Comparison of ENCODE assay signal across 25 cellular contexts in the genomic region with DNA sequence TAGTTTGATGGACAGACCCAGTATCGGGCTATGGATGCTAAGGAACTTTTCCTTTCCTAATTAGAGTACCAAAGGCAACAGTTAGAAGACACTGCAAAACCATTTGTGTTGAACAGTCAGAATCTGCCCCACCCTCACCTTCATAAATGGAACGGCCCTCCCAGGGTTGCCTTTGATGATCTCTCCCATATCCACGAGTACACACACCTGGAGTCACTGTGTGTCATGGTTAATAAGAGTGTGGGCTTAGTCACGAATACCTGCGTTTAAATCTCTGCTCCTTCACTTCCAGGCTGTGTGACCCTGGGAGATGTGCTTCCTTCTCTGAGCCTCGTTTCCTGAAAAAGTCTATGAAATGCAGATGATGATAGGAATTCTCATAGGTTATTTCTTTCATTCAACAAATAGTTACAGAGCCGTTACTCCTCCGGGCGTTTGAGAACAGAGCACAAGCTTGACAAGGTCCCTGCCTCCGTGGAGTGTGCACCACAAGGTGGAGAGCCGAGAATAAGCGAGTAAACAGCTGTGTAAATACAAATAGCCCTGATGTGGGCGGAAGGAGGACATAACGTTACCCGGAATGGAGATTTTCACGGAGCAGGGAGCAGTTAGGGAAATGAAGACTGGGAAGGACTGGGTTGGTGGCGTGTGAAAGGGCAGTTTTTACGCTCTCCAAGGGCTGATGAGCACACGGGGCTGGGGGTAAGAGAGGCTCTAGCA. TPM values are rescaled to one million over a fixed set of nuclear protein-coding genes. Genes with fewer than 3 reads are reported as not detected.
DNase-seq lines count a peak whose midpoint lies in the region; ATAC-seq and TF ChIP-seq lines count a peak whose summit lies in the region.
"Had no signal": no experiment of that assay in that cellular context is flagged by ENCODE, and none has a peak within 500 bp of the region (broad histone marks: within the 10 kb centered on the region; RNA-seq: fewer than 3 reads in every experiment).

No MANE protein-coding gene starts in this region.

- peaks cover 18% of the 10 kb centered on the region for H3K4me1 Mint-ChIP-seq in GM23338
- H3K4me1 Mint-ChIP-seq in Caco-2 (ENCODE audit: low read depth, unreplicated experiment) = no peaks in the 10 kb centered on the region

- H4K20me1 ChIP-seq in GM23338 (replicated peaks; ENCODE audit: insufficient read depth) (no peaks in the 10 kb centered on the region), PC-3 (ENCODE audit: low read length) (no peaks in the 10 kb centered on the region)

- H3K36me3 Mint-ChIP-seq in GM23338 (ENCODE audit: low read depth) (peaks cover 11% of the 10 kb centered on the region; the same call in 1 of the 3 replicates), Caco-2 (ENCODE audit: insufficient read depth, unreplicated experiment) (peaks cover 7% of the 10 kb centered on the region)
- H3K36me3 Mint-ChIP-seq: CD8-positive, alpha-beta T cell had no signal

- H3K9me3 ChIP-seq in PC-3 (ENCODE audit: low read length) (no peaks in the 10 kb centered on the region), Caco-2 (no peaks in the 10 kb centered on the region)
- H3K9me3 ChIP-seq: adrenal gland, tibial artery had no signal

- H3K36me3 ChIP-seq in GM23338 (ENCODE audit: insufficient read depth) (no peaks in the 10 kb centered on the region; the same call in 1 of the 2 replicates), PC-3 (ENCODE audit: low read depth, low read length) (no peaks in the 10 kb centered on the region), Caco-2 (ENCODE audit: control insufficient read depth, insufficient read depth, low read length) (no peaks in the 10 kb centered on the region; the same call in 1 of the 2 replicates)
- H3K36me3 ChIP-seq: adrenal gland, tibial artery had no signal

- H3K4me1 ChIP-seq in GM23338 (ENCODE audit: insufficient read depth) (no peaks in the 10 kb centered on the region), PC-3 (ENCODE audit: insufficient read depth, low read length) (peaks cover 23% of the 10 kb centered on the region), Caco-2 (no peaks in the 10 kb centered on the region)

- ATAC-seq in GM23338 (no peak), PC-3 (peak; percentile 29), omental fat pad (ENCODE audit: low FRiP score) (no peak)
- ATAC-seq: activated CD4-positive, CD25-positive, alpha-beta regulatory T cell treated with anti-CD3 and anti-CD28 coated beads, Interleukin-2, amount 50 U/mL, for 24 hours; activated CD8-positive, alpha-beta T cell treated with anti-CD3 and anti-CD28 coated beads, Interleukin-2, amount 10 ng/mL, durations not matched to agents 7 days and 5 days; CD8-positive, alpha-beta T cell had no signal

- H3K27ac ChIP-seq in GM23338 (ENCODE audit: low read depth) (0 out of 2 replicates have a peak overlapping the region, but pooled peaks have one; percentile 36), PC-3 (ENCODE audit: low read length) (no peak overlapping the region)
- H3K27ac ChIP-seq: adrenal gland, tibial artery had no signal

- H3F3A ChIP-seq in GM23338 (replicated peaks; ENCODE audit: low read depth) = peaks cover 6% of the 10 kb centered on the region; the same call in 1 of the 2 replicates
- no peaks in the 10 kb centered on the region for H3F3A ChIP-seq in PC-3 (ENCODE audit: low read length, unreplicated experiment)

- BruUV-seq in PC-3 (replicated peaks; lab: Mats Ljungman, UMichigan) = no TSS peak
- no TSS peak for BruUV-seq in Caco-2 (replicated peaks; lab: Mats Ljungman, UMichigan)

- CTCF ChIA-PET in PC-3 (lab: Charles Lee) = no interaction called here
- CTCF ChIA-PET in Caco-2 (lab: Charles Lee) = no interaction called here

- POLR2A ChIA-PET in PC-3 (lab: Charles Lee; ENCODE audit: unreplicated experiment) = no interaction called here
- POLR2A ChIA-PET in Caco-2 (lab: Charles Lee) = no interaction called here

- no peak overlapping the region for H3K27ac Mint-ChIP-seq in GM23338
- H3K27ac Mint-ChIP-seq in Caco-2 (ENCODE audit: unreplicated experiment) = no peak overlapping the region
- H3K27ac Mint-ChIP-seq: activated CD8-positive, alpha-beta T cell treated with anti-CD3 and anti-CD28 coated beads, Interleukin-2, amount 10 ng/mL, durations not matched to agents 7 days and 5 days; CD8-positive, alpha-beta T cell; stimulated activated naive CD8-positive, alpha-beta T cell treated with anti-CD3 and anti-CD28 coated beads, Interleukin-15, Interleukin-2, amounts not matched to agents 100 ng/mL and 50 ng/mL, for 24 hours had no signal

- H2AFZ ChIP-seq in GM23338 = 0 out of 2 replicates have a peak overlapping the region, but pooled peaks have one; percentile 70
- H2AFZ ChIP-seq in PC-3 (ENCODE audit: low read length) = peak overlapping the region; percentile 66; the same call in 1 of the 2 replicates

- H3K4me3 ChIP-seq in GM23338 (no peak overlapping the region), PC-3 (ENCODE audit: low read length) (no peak overlapping the region), Caco-2 (ENCODE audit: low read depth, low read length) (no peak overlapping the region)
- H3K4me3 ChIP-seq: adrenal gland, lung, tibial artery had no signal

- peaks cover 4% of the 10 kb centered on the region; the same call in 2 of the 3 replicates for H3K9me3 Mint-ChIP-seq in GM23338
- no peaks in the 10 kb centered on the region for H3K9me3 Mint-ChIP-seq in Caco-2 (ENCODE audit: unreplicated experiment)
- H3K9me3 Mint-ChIP-seq: CD8-positive, alpha-beta T cell; stimulated activated naive CD8-positive, alpha-beta T cell treated with anti-CD3 and anti-CD28 coated beads, Interleukin-15, Interleukin-2, amounts not matched to agents 100 ng/mL and 50 ng/mL, for 24 hours had no signal

- no peak overlapping the region for H3K4me2 ChIP-seq in GM23338
- peak overlapping the region; percentile 61 for H3K4me2 ChIP-seq in PC-3 (ENCODE audit: low read length)

- no peaks in the 10 kb centered on the region for H3K9me2 ChIP-seq in GM23338 (ENCODE audit: insufficient read depth)
- no peaks in the 10 kb centered on the region for H3K9me2 ChIP-seq in PC-3 (replicated peaks; ENCODE audit: low read length)

- H3K79me2 ChIP-seq in GM23338 (replicated peaks; ENCODE audit: insufficient read depth) = no peaks in the 10 kb centered on the region
- no peaks in the 10 kb centered on the region for H3K79me2 ChIP-seq in PC-3 (ENCODE audit: low read length)

- DNase-seq in DMS53 (lab: John Stamatoyannopoulos, UW) = peak; percentile 82
- no peak for DNase-seq in GM23338 (ENCODE audit: low spot score)
- peak; percentile 68 for DNase-seq in PC-3
- DNase-seq in left kidney (ENCODE audit: low read depth, low spot score) = peak; percentile 30
- no peak for DNase-seq in mesenteric fat pad (ENCODE audit: low spot score)
- no peak for DNase-seq in Caco-2
- DNase-seq in omental fat pad (ENCODE audit: low spot score) = no peak
- DNase-seq: activated CD8-positive, alpha-beta T cell treated with anti-CD3 and anti-CD28 coated beads, Interleukin-2, amount 10 ng/mL, durations not matched to agents 7 days and 5 days; activated gamma-delta T cell treated with Interleukin-2 at 50 U/mL for 16 hours; activated T-cell treated with anti-CD3 and anti-CD28 coated beads, Interleukin-2, amount 50 U/mL, for 1 hour; adrenal gland; CD8-positive, alpha-beta T cell; NCI-H1436; NCI-H446 treated with DMSO at 0.1 percent for 48 hours; occipital lobe; retina; Right ventricle myocardium superior; stimulated activated CD4-positive, alpha-beta T cell treated with anti-CD3 and anti-CD28 coated beads, Interleukin-4, amount 100 ng/mL, for 4 hours; SW 1271; tibial artery had no signal

- H3K4me3 Mint-ChIP-seq in GM23338 (no peak overlapping the region), Caco-2 (ENCODE audit: unreplicated experiment) (no peak overlapping the region)
- H3K4me3 Mint-ChIP-seq: activated CD8-positive, alpha-beta T cell treated with anti-CD3 and anti-CD28 coated beads, Interleukin-2, amount 10 ng/mL, durations not matched to agents 7 days and 5 days; CD8-positive, alpha-beta T cell; stimulated activated naive CD8-positive, alpha-beta T cell treated with anti-CD3 and anti-CD28 coated beads, Interleukin-15, Interleukin-2, amounts not matched to agents 100 ng/mL and 50 ng/mL, for 24 hours had no signal

- intact Hi-C loops in PC-3 (cut with micrococcal nuclease) = no loop called here
- intact Hi-C loops in Caco-2 (cut with micrococcal nuclease; ENCODE audit: unreplicated experiment) = no loop called here

- H3K27me3 Mint-ChIP-seq in GM23338 (ENCODE audit: insufficient read depth, low read depth, poor library complexity) (peaks cover 12% of the 10 kb centered on the region), Caco-2 (ENCODE audit: insufficient read depth, unreplicated experiment) (no peaks in the 10 kb centered on the region)

- H3K27me3 ChIP-seq in GM23338 (ENCODE audit: insufficient read depth) (no peaks in the 10 kb centered on the region), PC-3 (ENCODE audit: low read length) (no peaks in the 10 kb centered on the region), Caco-2 (replicated peaks; ENCODE audit: control insufficient read depth, insufficient read depth, low read length) (no peaks in the 10 kb centered on the region)
- H3K27me3 ChIP-seq: adrenal gland had no signal

- no peak for TF ChIP-seq CTCF in GM23338 (conservative IDR thresholded peaks at IDR 0.05; ENCODE audit: low read depth in 2 of 2)
- no peak for TF ChIP-seq CTCF in PC-3 (conservative IDR thresholded peaks at IDR 0.05; ENCODE audit: low read depth, low read length)
- TF ChIP-seq CTCF in Caco-2 (IDR thresholded peaks at IDR 0.05; ENCODE audit: insufficient read depth in 1 of 2, low read depth in 1 of 2, low read length in 1 of 2, severe bottlenecking in 1 of 2, unreplicated experiment in 1 of 2) = no peak
- no peak for TF ChIP-seq CTCF in omental fat pad (IDR thresholded peaks at IDR 0.05)

- no peak overlapping the region for H3K9ac ChIP-seq in PC-3 (ENCODE audit: low read length)

TF ChIP-seq in GM23338, 12 proteins besides CTCF, POLR2A, EP300 and RAD21 (continues in another document):
- no peak for TF ChIP-seq POLR2AphosphoS5 (IDR thresholded peaks at IDR 0.05; ENCODE audit: low read depth)

RNA-seq across cellular contexts. Expression of gene SLC51A, which starts 6.7 kb away (rescaled TPM):
- 4.0 and 4.5 TPM in 2 replicates for total RNA-seq in GM23338 (2014; rRNA removed; shearing (Covaris generic))
- 6.7 and 7.1 TPM in 2 replicates for polyA plus RNA-seq in GM23338 (2016; fragmentation: Nextera tagmentation; extraction: Ambion mirVana)
- 9.7 and 10.0 TPM in 2 replicates for total RNA-seq in PC-3 (2014; rRNA removed)
- 1.3 TPM for total RNA-seq in mesenteric fat pad
- not detected in 2 replicates for total RNA-seq in Caco-2 (2022)
- under 1 TPM in 1 of 4 donors, not detected in 3; 0.65 TPM for total RNA-seq in omental fat pad
- total RNA-seq: activated CD8-positive, alpha-beta T cell treated with anti-CD3 and anti-CD28 coated beads, Interleukin-2, amount 10 ng/mL, durations not matched to agents 7 days and 5 days; CD8-positive, alpha-beta T cell; fibroblast of lung; kidney epithelial cell; occipital lobe; Right ventricle myocardium superior had no signal
- polyA plus RNA-seq: fibroblast of lung had no signal

RNA-seq across cellular contexts. Expression of gene ZDHHC19, which starts 11.8 kb away (rescaled TPM):
- 1.3 TPM in 1 of 2 replicates, not detected in the other for total RNA-seq in GM23338 (2014; rRNA removed; shearing (Covaris generic))
- 15.4 and 15.7 TPM in 2 replicates for polyA plus RNA-seq in GM23338 (2016; fragmentation: Nextera tagmentation; extraction: Ambion mirVana)
- total RNA-seq in PC-3 (2014; rRNA removed) (not detected in 2 replicates), mesenteric fat pad (2.8 TPM), Caco-2 (2022) (not detected in 2 replicates), omental fat pad (not detected)
- total RNA-seq: activated CD8-positive, alpha-beta T cell treated with anti-CD3 and anti-CD28 coated beads, Interleukin-2, amount 10 ng/mL, durations not matched to agents 7 days and 5 days; CD8-positive, alpha-beta T cell; fibroblast of lung; kidney epithelial cell; occipital lobe; Right ventricle myocardium superior had no signal
- polyA plus RNA-seq: fibroblast of lung had no signal

Comparison
In these comparisons a context has a peak if more than half of its experiments do, and no peak if none do; other contexts are left out.
1. DNase-seq: peak in DMS53 (single experiment), PC-3 (single experiment) and left kidney (single experiment); none in GM23338 (single experiment), mesenteric fat pad (single experiment), Caco-2 (0 of 2) and omental fat pad (single experiment).